17 cellular contexts compared by ENCODE assay signal in the genomic region with DNA sequence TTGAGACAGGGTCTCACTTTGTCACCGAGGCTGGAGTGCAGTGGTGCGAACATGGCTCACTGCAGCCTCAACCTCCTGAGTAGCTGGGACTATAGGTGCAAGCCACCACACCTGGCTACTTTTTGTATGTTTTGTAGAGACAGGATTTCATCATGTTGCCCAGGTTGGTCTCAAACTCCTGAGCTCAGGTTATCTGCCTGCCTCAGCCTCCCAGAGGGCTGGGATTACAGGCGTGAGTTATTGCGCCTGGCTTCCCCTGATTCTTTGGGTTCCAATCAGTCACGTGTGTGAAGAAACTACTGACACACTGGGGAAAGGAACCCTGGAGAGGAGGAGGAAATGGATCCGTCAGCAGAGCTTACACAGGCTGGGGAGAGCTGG. TPM values are rescaled to one million over a fixed set of nuclear protein-coding genes. Genes with fewer than 3 reads are reported as not detected.
DNase-seq lines count a peak whose midpoint lies in the region; ATAC-seq and TF ChIP-seq lines count a peak whose summit lies in the region.
"Had no signal": no experiment of that assay in that cellular context is flagged by ENCODE, and none has a peak within 500 bp of the region (broad histone marks: within the 10 kb centered on the region; RNA-seq: fewer than 3 reads in every experiment).

No MANE protein-coding gene starts in this region.

- H3K36me3 ChIP-seq in HUES64 (ENCODE audit: insufficient read depth, low read length) (no peaks in the 10 kb centered on the region), mucosa of descending colon (ENCODE audit: low read depth) (no peaks in the 10 kb centered on the region), thyroid gland (no peaks in the 10 kb centered on the region)
- no peaks in the 10 kb centered on the region for H3K36me3 ChIP-seq in naive thymus-derived CD4-positive, alpha-beta T cell (ENCODE audit: control insufficient read depth in 2 of 3, insufficient read depth in 3 of 3, low read length in 3 of 3)

- no peak overlapping the region for H3K9ac ChIP-seq in HUES64 (ENCODE audit: low read depth, low read length)

- H3K4me3 Mint-ChIP-seq in dendritic cell treated with granulocyte-macrophage colony-stimulating factor and Interleukin-4, amounts not matched to agents 40 ng/mL and 50 ng/mL, for 4 days: no peak overlapping the region
- H3K4me3 Mint-ChIP-seq in naive thymus-derived CD4-positive, alpha-beta T cell: no peak overlapping the region
- H3K4me3 Mint-ChIP-seq: stimulated activated effector memory CD8-positive, alpha-beta T cell treated with anti-CD3 and anti-CD28 coated beads, Interleukin-12 subunit alpha, Interleukin-12 subunit beta, amount 100 ng/mL, for 72 hours; T-helper 2 cell treated with Interferon-gamma antibody and Interleukin-4, amounts not matched to agents 5 μg/mL and 100 μg/mL, for 36 hours had no signal

- TF ChIP-seq POLR2A in thyroid gland (IDR thresholded peaks at IDR 0.05): no peak

- CTCF ChIA-PET in naive thymus-derived CD4-positive, alpha-beta T cell (lab: Charles Lee): interaction anchor here (0.8 kb wide), 1 partner anchor 16 kb away, joined by 4 read pairs; no protein-coding TSS in a partner anchor

- no peaks in the 10 kb centered on the region for H3K36me3 Mint-ChIP-seq in dendritic cell treated with granulocyte-macrophage colony-stimulating factor and Interleukin-4, amounts not matched to agents 40 ng/mL and 50 ng/mL, for 4 days (ENCODE audit: low read depth)
- no peaks in the 10 kb centered on the region for H3K36me3 Mint-ChIP-seq in naive thymus-derived CD4-positive, alpha-beta T cell
- H3K36me3 Mint-ChIP-seq: stimulated activated effector memory CD8-positive, alpha-beta T cell treated with anti-CD3 and anti-CD28 coated beads, Interleukin-12 subunit alpha, Interleukin-12 subunit beta, amount 100 ng/mL, for 72 hours had no signal

- H3K4me1 ChIP-seq in HUES64 (ENCODE audit: insufficient read depth, low read length): peaks cover 14% of the 10 kb centered on the region
- H3K4me1 ChIP-seq in mucosa of descending colon (ENCODE audit: low read depth): peaks cover 20% of the 10 kb centered on the region
- H3K4me1 ChIP-seq in thyroid gland: peaks cover 38 to 39% of the 10 kb centered on the region in 2 donors
- no peaks in the 10 kb centered on the region for H3K4me1 ChIP-seq in naive thymus-derived CD4-positive, alpha-beta T cell (ENCODE audit: control insufficient read depth in 2 of 2, insufficient read depth in 2 of 2, low read length in 2 of 2)

- TF ChIP-seq CTCF in mucosa of descending colon (IDR thresholded peaks at IDR 0.05) (no peak), thyroid gland (IDR thresholded peaks at IDR 0.05) (no peak)

- H3K27ac Mint-ChIP-seq in dendritic cell treated with granulocyte-macrophage colony-stimulating factor and Interleukin-4, amounts not matched to agents 40 ng/mL and 50 ng/mL, for 4 days: peak overlapping the region; percentile 77
- no peak overlapping the region for H3K27ac Mint-ChIP-seq in naive thymus-derived CD4-positive, alpha-beta T cell
- H3K27ac Mint-ChIP-seq: stimulated activated effector memory CD8-positive, alpha-beta T cell treated with anti-CD3 and anti-CD28 coated beads, Interleukin-12 subunit alpha, Interleukin-12 subunit beta, amount 100 ng/mL, for 72 hours; T-helper 2 cell treated with Interferon-gamma antibody and Interleukin-4, amounts not matched to agents 5 μg/mL and 100 μg/mL, for 36 hours had no signal

- peak; percentile 17 for ATAC-seq in mucosa of descending colon
- no peak for ATAC-seq in naive thymus-derived CD4-positive, alpha-beta T cell
- ATAC-seq: stimulated activated effector memory CD8-positive, alpha-beta T cell treated with anti-CD3 and anti-CD28 coated beads, Interleukin-12 subunit alpha, Interleukin-12 subunit beta, amount 100 ng/mL, for 72 hours had no signal

- H3K27ac ChIP-seq in HUES64 (ENCODE audit: low read depth, low read length) (peak overlapping the region; percentile 66), thyroid gland (peak overlapping the region; percentile 83 to 87 (median 87))
- H3K27ac ChIP-seq in naive thymus-derived CD4-positive, alpha-beta T cell (ENCODE audit: low read depth, low read length): no peak overlapping the region

- no peak for DNase-seq in mucosa of descending colon
- peak in 1 of 2 donors; percentile 47 for DNase-seq in thyroid gland
- no peak for DNase-seq in stimulated activated naive CD4-positive, alpha-beta T cell (lab: John Stamatoyannopoulos, UW)
- DNase-seq in activated naive CD4-positive, alpha-beta T cell treated with Interleukin-2 at 50 U/mL for 16 hours: no peak
- no peak for DNase-seq in effector CD4-positive, alpha-beta T cell
- DNase-seq in naive thymus-derived CD4-positive, alpha-beta T cell: no peak
- DNase-seq: activated CD4-positive, alpha-beta T cell treated with anti-CD3 and anti-CD28 coated beads for 48 hours; amygdala; COR-L47; GF-D8; NCI-H1694; NCI-H526 treated with DMSO at 0.1 percent for 48 hours; stimulated activated CD4-positive, alpha-beta T cell treated with anti-CD3 and anti-CD28 coated beads, Interleukin-4, amount 100 ng/mL, for 4 hours had no signal

- H3K4me1 Mint-ChIP-seq in dendritic cell treated with granulocyte-macrophage colony-stimulating factor and Interleukin-4, amounts not matched to agents 40 ng/mL and 50 ng/mL, for 4 days (ENCODE audit: low read depth): peaks cover 75% of the 10 kb centered on the region
- H3K4me1 Mint-ChIP-seq in naive thymus-derived CD4-positive, alpha-beta T cell: peaks cover 0 to 10% (median 0%) of the 10 kb centered on the region in 7 donors
- H3K4me1 Mint-ChIP-seq: stimulated activated effector memory CD8-positive, alpha-beta T cell treated with anti-CD3 and anti-CD28 coated beads, Interleukin-12 subunit alpha, Interleukin-12 subunit beta, amount 100 ng/mL, for 72 hours had no signal

- intact Hi-C loops in dendritic cell treated with granulocyte-macrophage colony-stimulating factor and Interleukin-4, amounts not matched to agents 40 ng/mL and 50 ng/mL, for 4 days (cut with micrococcal nuclease): no loop called here
- intact Hi-C loops in mucosa of descending colon (cut with DNase I, micrococcal nuclease) (no loop called here), thyroid gland (cut with DNase I) (no loop called here)
- intact Hi-C loops in naive thymus-derived CD4-positive, alpha-beta T cell (cut with micrococcal nuclease): no loop called here

- H3K9me3 ChIP-seq in HUES64 (ENCODE audit: insufficient read depth, low read depth, low read length) (no peaks in the 10 kb centered on the region), mucosa of descending colon (no peaks in the 10 kb centered on the region), thyroid gland (no peaks in the 10 kb centered on the region)
- no peaks in the 10 kb centered on the region for H3K9me3 ChIP-seq in naive thymus-derived CD4-positive, alpha-beta T cell (ENCODE audit: control insufficient read depth in 2 of 3, low read length in 3 of 3)

- no peaks in the 10 kb centered on the region for H3K27me3 ChIP-seq in HUES64 (ENCODE audit: insufficient read depth, low read length)
- no peaks in the 10 kb centered on the region for H3K27me3 ChIP-seq in thyroid gland
- H3K27me3 ChIP-seq in naive thymus-derived CD4-positive, alpha-beta T cell (ENCODE audit: control insufficient read depth in 2 of 2, insufficient read depth in 2 of 2, low read length in 2 of 2): no peaks in the 10 kb centered on the region

- no peaks in the 10 kb centered on the region for H3K27me3 Mint-ChIP-seq in dendritic cell treated with granulocyte-macrophage colony-stimulating factor and Interleukin-4, amounts not matched to agents 40 ng/mL and 50 ng/mL, for 4 days
- H3K27me3 Mint-ChIP-seq in naive thymus-derived CD4-positive, alpha-beta T cell: peaks cover 0 to 5% (median 0%) of the 10 kb centered on the region in 5 donors

- H3K4me3 ChIP-seq in HUES64 (ENCODE audit: low read length) (no peak overlapping the region), mucosa of descending colon (no peak overlapping the region), thyroid gland (replicated peaks in 1 of 3) (no peak overlapping the region)
- H3K4me3 ChIP-seq in naive thymus-derived CD4-positive, alpha-beta T cell (ENCODE audit: low read length): no peak overlapping the region

- H3K9me3 Mint-ChIP-seq in dendritic cell treated with granulocyte-macrophage colony-stimulating factor and Interleukin-4, amounts not matched to agents 40 ng/mL and 50 ng/mL, for 4 days: no peaks in the 10 kb centered on the region
- peaks cover 0 to 5% (median 0%) of the 10 kb centered on the region in 11 donors for H3K9me3 Mint-ChIP-seq in naive thymus-derived CD4-positive, alpha-beta T cell
- H3K9me3 Mint-ChIP-seq: stimulated activated effector memory CD8-positive, alpha-beta T cell treated with anti-CD3 and anti-CD28 coated beads, Interleukin-12 subunit alpha, Interleukin-12 subunit beta, amount 100 ng/mL, for 72 hours; T-helper 2 cell treated with Interferon-gamma antibody and Interleukin-4, amounts not matched to agents 5 μg/mL and 100 μg/mL, for 36 hours had no signal

- POLR2A ChIA-PET in naive thymus-derived CD4-positive, alpha-beta T cell (lab: Charles Lee): no interaction called here

- 65% methylated on average over 6 of the region's 6 CpGs for WGBS in HUES64
- 46 to 50% methylated on average over 6 of the region's 6 CpGs for WGBS in thyroid gland, 2 donors

RNA-seq across cellular contexts. Expression of gene RAB10, which starts 22.3 kb away (rescaled TPM):
- polyA plus RNA-seq in HUES64 (2013, experiment 1 of 2): 74.0 TPM
- polyA plus RNA-seq in HUES64 (2013, experiment 2 of 2): 80.1 TPM
- total RNA-seq in mucosa of descending colon (100 to 1,000 TPM; 129 to 166 (median 162) TPM), thyroid gland (100 to 1,000 TPM in 3 of 4 donors, 10 to 100 TPM in 1; 89.5 to 140 (median 134) TPM)
- total RNA-seq in naive thymus-derived CD4-positive, alpha-beta T cell: 100 to 1,000 TPM in 1 of 5 experiments, 10 to 100 TPM in 4; 25.6 to 108 (median 60.5) TPM
- 10 to 100 TPM; 56.1 to 73.2 TPM for polyA plus RNA-seq in naive thymus-derived CD4-positive, alpha-beta T cell

RNA-seq across cellular contexts. Expression of gene KIF3C, which starts 29.3 kb away (rescaled TPM):
- polyA plus RNA-seq in HUES64 (2013, experiment 1 of 2): 28.7 TPM
- polyA plus RNA-seq in HUES64 (2013, experiment 2 of 2): 28.9 TPM
- total RNA-seq in mucosa of descending colon (10 to 100 TPM in 1 of 3 donors, 1 to 10 TPM in 2; 1.7 to 14.9 (median 3.3) TPM), thyroid gland (10 to 100 TPM in 3 of 4 donors, 1 to 10 TPM in 1; 9.9 to 13.8 (median 11.7) TPM)
- total RNA-seq in naive thymus-derived CD4-positive, alpha-beta T cell: 1 to 10 TPM; 2.9 to 6.3 (median 5.7) TPM
- 1 to 10 TPM in 1 of 2 donors, under 1 TPM in 1; 0.54 to 1.7 TPM for polyA plus RNA-seq in naive thymus-derived CD4-positive, alpha-beta T cell
